Comparison of ENCODE assay signal across 1 cellular context in the genomic region with DNA sequence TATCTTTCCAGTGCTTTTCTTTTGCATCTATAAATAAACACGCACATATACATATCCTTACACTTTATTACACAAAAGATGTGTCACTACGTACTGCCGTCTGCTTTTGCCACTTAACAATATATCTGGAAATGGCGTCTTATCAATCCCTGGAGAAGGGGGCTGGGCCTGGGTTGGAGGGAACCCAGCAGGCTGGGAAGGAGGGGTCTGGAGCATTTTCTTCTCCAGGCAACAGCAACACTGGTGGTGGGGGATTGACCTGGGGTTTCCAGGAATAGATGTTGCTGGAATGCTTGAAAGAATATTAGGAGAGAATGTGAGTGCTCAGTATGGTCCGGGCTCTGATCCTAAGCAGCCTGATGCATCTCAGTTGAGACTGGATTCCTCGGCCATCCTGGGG.
TF ChIP-seq lines count a peak whose summit lies in the region.

No MANE protein-coding gene starts in this region.

TF ChIP-seq in WTC11, 78 proteins besides CTCF, POLR2A, EP300 and RAD21 (continued from another document):
- TF ChIP-seq, protein P1, sequence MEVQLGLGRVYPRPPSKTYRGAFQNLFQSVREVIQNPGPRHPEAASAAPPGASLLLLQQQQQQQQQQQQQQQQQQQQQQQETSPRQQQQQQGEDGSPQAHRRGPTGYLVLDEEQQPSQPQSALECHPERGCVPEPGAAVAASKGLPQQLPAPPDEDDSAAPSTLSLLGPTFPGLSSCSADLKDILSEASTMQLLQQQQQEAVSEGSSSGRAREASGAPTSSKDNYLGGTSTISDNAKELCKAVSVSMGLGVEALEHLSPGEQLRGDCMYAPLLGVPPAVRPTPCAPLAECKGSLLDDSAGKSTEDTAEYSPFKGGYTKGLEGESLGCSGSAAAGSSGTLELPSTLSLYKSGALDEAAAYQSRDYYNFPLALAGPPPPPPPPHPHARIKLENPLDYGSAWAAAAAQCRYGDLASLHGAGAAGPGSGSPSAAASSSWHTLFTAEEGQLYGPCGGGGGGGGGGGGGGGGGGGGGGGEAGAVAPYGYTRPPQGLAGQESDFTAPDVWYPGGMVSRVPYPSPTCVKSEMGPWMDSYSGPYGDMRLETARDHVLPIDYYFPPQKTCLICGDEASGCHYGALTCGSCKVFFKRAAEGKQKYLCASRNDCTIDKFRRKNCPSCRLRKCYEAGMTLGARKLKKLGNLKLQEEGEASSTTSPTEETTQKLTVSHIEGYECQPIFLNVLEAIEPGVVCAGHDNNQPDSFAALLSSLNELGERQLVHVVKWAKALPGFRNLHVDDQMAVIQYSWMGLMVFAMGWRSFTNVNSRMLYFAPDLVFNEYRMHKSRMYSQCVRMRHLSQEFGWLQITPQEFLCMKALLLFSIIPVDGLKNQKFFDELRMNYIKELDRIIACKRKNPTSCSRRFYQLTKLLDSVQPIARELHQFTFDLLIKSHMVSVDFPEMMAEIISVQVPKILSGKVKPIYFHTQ (CRISPR knock-in tag; IDR thresholded peaks at IDR 0.05), result no peak
- TF ChIP-seq, protein P2, sequence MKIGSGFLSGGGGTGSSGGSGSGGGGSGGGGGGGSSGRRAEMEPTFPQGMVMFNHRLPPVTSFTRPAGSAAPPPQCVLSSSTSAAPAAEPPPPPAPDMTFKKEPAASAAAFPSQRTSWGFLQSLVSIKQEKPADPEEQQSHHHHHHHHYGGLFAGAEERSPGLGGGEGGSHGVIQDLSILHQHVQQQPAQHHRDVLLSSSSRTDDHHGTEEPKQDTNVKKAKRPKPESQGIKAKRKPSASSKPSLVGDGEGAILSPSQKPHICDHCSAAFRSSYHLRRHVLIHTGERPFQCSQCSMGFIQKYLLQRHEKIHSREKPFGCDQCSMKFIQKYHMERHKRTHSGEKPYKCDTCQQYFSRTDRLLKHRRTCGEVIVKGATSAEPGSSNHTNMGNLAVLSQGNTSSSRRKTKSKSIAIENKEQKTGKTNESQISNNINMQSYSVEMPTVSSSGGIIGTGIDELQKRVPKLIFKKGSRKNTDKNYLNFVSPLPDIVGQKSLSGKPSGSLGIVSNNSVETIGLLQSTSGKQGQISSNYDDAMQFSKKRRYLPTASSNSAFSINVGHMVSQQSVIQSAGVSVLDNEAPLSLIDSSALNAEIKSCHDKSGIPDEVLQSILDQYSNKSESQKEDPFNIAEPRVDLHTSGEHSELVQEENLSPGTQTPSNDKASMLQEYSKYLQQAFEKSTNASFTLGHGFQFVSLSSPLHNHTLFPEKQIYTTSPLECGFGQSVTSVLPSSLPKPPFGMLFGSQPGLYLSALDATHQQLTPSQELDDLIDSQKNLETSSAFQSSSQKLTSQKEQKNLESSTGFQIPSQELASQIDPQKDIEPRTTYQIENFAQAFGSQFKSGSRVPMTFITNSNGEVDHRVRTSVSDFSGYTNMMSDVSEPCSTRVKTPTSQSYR (CRISPR knock-in tag; IDR thresholded peaks at IDR 0.05), result no peak
- TF ChIP-seq, protein P3, sequence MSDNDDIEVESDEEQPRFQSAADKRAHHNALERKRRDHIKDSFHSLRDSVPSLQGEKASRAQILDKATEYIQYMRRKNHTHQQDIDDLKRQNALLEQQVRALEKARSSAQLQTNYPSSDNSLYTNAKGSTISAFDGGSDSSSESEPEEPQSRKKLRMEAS (CRISPR knock-in tag; IDR thresholded peaks at IDR 0.05), result no peak
- no peak for TF ChIP-seq TEAD4 (CRISPR knock-in tag; IDR thresholded peaks at IDR 0.05)
- no peak for TF ChIP-seq NR2C2 (CRISPR knock-in tag; IDR thresholded peaks at IDR 0.05)
- TF ChIP-seq, protein P4, sequence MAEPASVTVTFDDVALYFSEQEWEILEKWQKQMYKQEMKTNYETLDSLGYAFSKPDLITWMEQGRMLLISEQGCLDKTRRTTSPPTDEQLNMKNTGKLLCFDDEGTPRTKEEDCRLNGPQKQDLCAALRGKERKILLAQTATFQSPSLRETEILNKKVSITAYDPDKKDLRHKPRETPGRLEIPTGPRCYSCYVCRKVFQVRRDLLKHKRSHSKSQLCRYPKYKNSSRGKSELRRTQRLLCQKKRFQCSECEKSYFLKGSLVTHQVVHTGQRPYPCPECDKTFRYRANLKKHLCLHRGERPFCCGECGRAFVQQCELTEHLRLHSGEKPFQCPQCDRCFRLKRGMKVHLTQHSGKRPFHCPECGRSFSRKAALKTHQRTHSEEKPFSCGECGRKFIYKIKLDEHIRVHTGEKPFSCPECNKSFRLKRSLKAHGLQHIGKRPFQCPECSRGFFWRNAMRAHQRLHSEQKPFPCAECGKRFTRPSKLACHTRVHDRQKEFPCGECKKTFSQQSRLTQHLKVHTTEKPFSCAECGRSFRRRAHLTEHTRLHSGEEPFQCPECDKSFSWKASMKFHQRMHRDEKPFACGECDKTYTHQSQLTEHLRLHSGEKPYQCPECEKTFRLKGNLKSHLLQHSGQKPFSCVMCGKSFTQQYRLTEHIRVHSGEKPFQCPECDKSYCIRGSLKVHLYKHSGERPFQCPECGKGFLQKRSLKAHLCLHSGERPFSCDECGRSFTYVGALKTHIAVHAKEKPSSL (CRISPR knock-in tag; conservative IDR thresholded peaks at IDR 0.05), result no peak
- no peak for TF ChIP-seq EMX1 (CRISPR knock-in tag; IDR thresholded peaks at IDR 0.05)
